In the genomic region with DNA sequence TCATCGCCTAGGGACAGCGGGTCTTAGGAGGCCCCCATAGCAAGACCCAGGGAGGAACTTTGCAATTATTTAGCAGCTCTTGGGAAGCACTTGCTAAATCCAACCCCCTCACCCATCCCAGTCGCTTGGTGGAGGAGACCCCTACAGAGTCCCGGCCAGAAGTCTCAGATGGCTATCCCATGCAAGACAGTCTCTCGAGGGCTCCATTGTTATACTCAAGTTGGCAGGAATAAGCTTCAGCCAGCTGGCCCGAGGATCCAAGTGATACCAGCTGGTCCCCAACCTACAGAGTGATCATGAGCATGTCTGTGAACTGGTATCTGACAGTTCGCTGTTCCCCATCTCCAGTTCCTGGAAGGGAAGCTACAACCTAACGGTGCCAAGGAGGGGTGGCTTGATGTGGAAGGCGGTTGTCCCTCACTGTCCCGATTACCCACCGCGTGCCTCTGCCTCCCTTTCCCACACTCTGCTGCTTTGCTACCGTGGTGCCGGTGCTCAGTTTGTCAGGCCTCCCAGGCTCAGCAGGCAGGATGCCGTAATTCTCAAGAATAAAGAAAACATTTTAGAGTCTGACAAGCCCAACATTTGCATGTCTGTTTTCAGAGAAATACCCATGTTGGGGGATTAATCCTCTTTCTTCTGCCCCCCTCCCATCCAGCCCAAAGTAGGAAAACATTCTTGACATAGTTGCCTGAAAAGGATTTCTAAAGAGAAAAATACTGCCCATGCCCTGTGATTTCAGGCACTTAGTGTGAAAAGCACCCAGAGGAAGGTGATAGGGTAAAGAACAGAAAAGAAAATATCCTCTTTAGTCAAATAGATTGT, we compare ENCODE assay signal across 23 cellular contexts. TPM values are rescaled to one million over a fixed set of nuclear protein-coding genes. Genes with fewer than 3 reads are reported as not detected.
DNase-seq lines count a peak whose midpoint lies in the region; ATAC-seq and TF ChIP-seq lines count a peak whose summit lies in the region.
"Had no signal": no experiment of that assay in that cellular context is flagged by ENCODE, and none has a peak within 500 bp of the region (broad histone marks: within the 10 kb centered on the region; RNA-seq: fewer than 3 reads in every experiment).

No MANE protein-coding gene starts in this region.

- H3K9me3 Mint-ChIP-seq in chondrocyte (ENCODE audit: low read depth) (no peaks in the 10 kb centered on the region), mesothelial cell of epicardium (no peaks in the 10 kb centered on the region), type B pancreatic cell (no peaks in the 10 kb centered on the region)
- H3K9me3 Mint-ChIP-seq: activated CD8-positive, alpha-beta T cell treated with anti-CD3 and anti-CD28 coated beads for 36 hours; activated naive CD4-positive, alpha-beta T cell treated with anti-CD3 and anti-CD28 coated beads, Interleukin-2, amount 50 U/mL, for 72 hours; activated T-cell treated with anti-CD3 and anti-CD28 coated beads, Interleukin-2, amount 50 U/mL, for 24 hours; naive thymus-derived CD4-positive, alpha-beta T cell; stimulated activated effector memory CD8-positive, alpha-beta T cell treated with anti-CD3 and anti-CD28 coated beads, Interleukin-12 subunit alpha, Interleukin-12 subunit beta, amount 100 ng/mL, for 72 hours; T-cell had no signal

- H3K27me3 Mint-ChIP-seq in chondrocyte (ENCODE audit: low read depth) (no peaks in the 10 kb centered on the region), mesothelial cell of epicardium (ENCODE audit: low read depth) (peaks cover 8% of the 10 kb centered on the region), type B pancreatic cell (peaks cover 2% of the 10 kb centered on the region)

- H3K4me1 ChIP-seq in cardiac muscle cell (ENCODE audit: low read depth), result peaks cover 21% of the 10 kb centered on the region
- H3K4me1 ChIP-seq in right cardiac atrium (ENCODE audit: control insufficient read depth, insufficient read depth, low read length), result peaks cover 3% of the 10 kb centered on the region
- peaks cover 31% of the 10 kb centered on the region for H3K4me1 ChIP-seq in osteoblast (ENCODE audit: insufficient read depth, low read length)

- no peaks in the 10 kb centered on the region for H4K20me1 ChIP-seq in osteoblast (ENCODE audit: insufficient read depth, low read length)
- H4K20me1 ChIP-seq: BLaER1 treated with 17β-estradiol and CSF1 and Interleukin-3, amounts not matched to agents 10 nM and 100 nM had no signal

- no peak for ATAC-seq in right cardiac atrium
- ATAC-seq in HG03565 (IDR thresholded peaks at IDR 0.05; ENCODE audit: unreplicated experiment), result no peak
- no peak for ATAC-seq in Right ventricle myocardium superior (ENCODE audit: poor library complexity)
- ATAC-seq: activated CD8-positive, alpha-beta T cell treated with anti-CD3 and anti-CD28 coated beads for 36 hours; activated naive CD4-positive, alpha-beta T cell treated with anti-CD3 and anti-CD28 coated beads, Interleukin-2, amount 50 U/mL, for 72 hours; naive thymus-derived CD4-positive, alpha-beta T cell; stimulated activated effector memory CD8-positive, alpha-beta T cell treated with anti-CD3 and anti-CD28 coated beads, Interleukin-12 subunit alpha, Interleukin-12 subunit beta, amount 100 ng/mL, for 72 hours; T-cell had no signal

- H3K4me3 Mint-ChIP-seq in chondrocyte (ENCODE audit: unreplicated experiment) (no peak overlapping the region), mesothelial cell of epicardium (no peak overlapping the region), type B pancreatic cell (peak overlapping the region; percentile 14)
- H3K4me3 Mint-ChIP-seq: activated CD8-positive, alpha-beta T cell treated with anti-CD3 and anti-CD28 coated beads for 36 hours; activated T-cell treated with anti-CD3 and anti-CD28 coated beads, Interleukin-2, amount 50 U/mL, for 24 hours; immature natural killer cell; naive thymus-derived CD4-positive, alpha-beta T cell; stimulated activated effector memory CD8-positive, alpha-beta T cell treated with anti-CD3 and anti-CD28 coated beads, Interleukin-12 subunit alpha, Interleukin-12 subunit beta, amount 100 ng/mL, for 72 hours; T-cell had no signal

- peak overlapping the region; percentile 18 for H3K27ac ChIP-seq in cardiac muscle cell
- H3K27ac ChIP-seq in right cardiac atrium (ENCODE audit: low read length), result no peak overlapping the region
- no peak overlapping the region for H3K27ac ChIP-seq in osteoblast (ENCODE audit: low read depth, low read length)
- H3K27ac ChIP-seq: transverse colon, WERI-Rb-1 had no signal

- no peak overlapping the region for H3K4me2 ChIP-seq in osteoblast (ENCODE audit: insufficient read depth, low read length)

- no peaks in the 10 kb centered on the region for H3K27me3 ChIP-seq in cardiac muscle cell
- H3K27me3 ChIP-seq in right cardiac atrium (ENCODE audit: control insufficient read depth, insufficient read depth), result no peaks in the 10 kb centered on the region
- H3K27me3 ChIP-seq in osteoblast (ENCODE audit: insufficient read depth, low read length), result no peaks in the 10 kb centered on the region
- H3K27me3 ChIP-seq: transverse colon had no signal

- H3K9me3 ChIP-seq in cardiac muscle cell (ENCODE audit: low read depth) (no peaks in the 10 kb centered on the region), right cardiac atrium (ENCODE audit: control insufficient read depth, low read length) (no peaks in the 10 kb centered on the region), osteoblast (ENCODE audit: low read depth, low read length) (no peaks in the 10 kb centered on the region)
- H3K9me3 ChIP-seq: BLaER1 treated with 17β-estradiol and CSF1 and Interleukin-3, amounts not matched to agents 10 nM and 100 nM; transverse colon had no signal

- 73% methylated on average over 15 of the region's 15 CpGs for WGBS in right cardiac atrium

- intact Hi-C loops in right cardiac atrium (cut with DNase I) (no loop called here), Right ventricle myocardium superior (cut with DNase I) (no loop called here)

- H3K36me3 ChIP-seq in cardiac muscle cell (no peaks in the 10 kb centered on the region), osteoblast (ENCODE audit: insufficient read depth, low read length) (no peaks in the 10 kb centered on the region)
- H3K36me3 ChIP-seq: BLaER1 treated with 17β-estradiol and CSF1 and Interleukin-3, amounts not matched to agents 10 nM and 100 nM; transverse colon; WERI-Rb-1 had no signal

- peaks cover 73% of the 10 kb centered on the region for H3K4me1 Mint-ChIP-seq in chondrocyte (ENCODE audit: low read depth)
- peaks cover 54% of the 10 kb centered on the region for H3K4me1 Mint-ChIP-seq in mesothelial cell of epicardium
- peaks cover 50% of the 10 kb centered on the region for H3K4me1 Mint-ChIP-seq in type B pancreatic cell (ENCODE audit: unreplicated experiment)

- no peak overlapping the region for H2AFZ ChIP-seq in osteoblast (ENCODE audit: low read length)

- DNase-seq in cardiac muscle cell (ENCODE audit: low read depth in 1 of 2, low spot score in 1 of 2) (no peak), right cardiac atrium (no peak), chondrocyte (ENCODE audit: low spot score) (no peak), mesothelial cell of epicardium (ENCODE audit: low spot score in 2 of 2, unreplicated experiment in 2 of 2) (no peak), type B pancreatic cell (ENCODE audit: extremely low spot score, unreplicated experiment) (no peak), osteoblast (ENCODE audit: insufficient read length, low spot score, missing footprints) (no peak), Right ventricle myocardium superior (no peak)
- DNase-seq: activated CD8-positive, alpha-beta T cell treated with anti-CD3 and anti-CD28 coated beads for 36 hours; activated T-cell treated with anti-CD3 and anti-CD28 coated beads, Interleukin-2, amount 50 U/mL, for 24 hours; effector CD4-positive, alpha-beta T cell; glutamatergic neuron; immature natural killer cell; MV-4-11; naive thymus-derived CD4-positive, alpha-beta T cell; NCI-H187; stimulated activated CD4-positive, alpha-beta T cell treated with anti-CD3 and anti-CD28 coated beads, Interleukin-15, amount 100 ng/mL, for 24 hours; T-cell; transverse colon; WERI-Rb-1 had no signal

- H3K27ac Mint-ChIP-seq in chondrocyte (ENCODE audit: unreplicated experiment) (peak overlapping the region; percentile 93), mesothelial cell of epicardium (peak overlapping the region; percentile 91), type B pancreatic cell (peak overlapping the region; percentile 52)
- H3K27ac Mint-ChIP-seq: activated CD8-positive, alpha-beta T cell treated with anti-CD3 and anti-CD28 coated beads for 36 hours; activated T-cell treated with anti-CD3 and anti-CD28 coated beads, Interleukin-2, amount 50 U/mL, for 24 hours; immature natural killer cell; naive thymus-derived CD4-positive, alpha-beta T cell; stimulated activated effector memory CD8-positive, alpha-beta T cell treated with anti-CD3 and anti-CD28 coated beads, Interleukin-12 subunit alpha, Interleukin-12 subunit beta, amount 100 ng/mL, for 72 hours had no signal

- H3K4me3 ChIP-seq in cardiac muscle cell, result no peak overlapping the region
- H3K4me3 ChIP-seq in right cardiac atrium (ENCODE audit: low read length), result no peak overlapping the region
- no peak overlapping the region for H3K4me3 ChIP-seq in osteoblast (ENCODE audit: insufficient read depth, low read length)
- H3K4me3 ChIP-seq: BLaER1 treated with 17β-estradiol and CSF1 and Interleukin-3, amounts not matched to agents 10 nM and 100 nM; transverse colon had no signal

- TF ChIP-seq CTCF in cardiac muscle cell (IDR thresholded peaks at IDR 0.05; ENCODE audit: low read depth, low read length) (no peak), chondrocyte (IDR thresholded peaks at IDR 0.05) (no peak), mesothelial cell of epicardium (IDR thresholded peaks at IDR 0.05; ENCODE audit: unreplicated experiment) (no peak), type B pancreatic cell (conservative IDR thresholded peaks at IDR 0.05) (no peak), osteoblast (IDR thresholded peaks at IDR 0.05; ENCODE audit: extremely low read depth, low read depth, low read length) (no peak)

- no peaks in the 10 kb centered on the region for H3K79me2 ChIP-seq in osteoblast (ENCODE audit: insufficient read depth, low read length)

- H3K36me3 Mint-ChIP-seq in chondrocyte (ENCODE audit: low read depth), result no peaks in the 10 kb centered on the region
- H3K36me3 Mint-ChIP-seq in mesothelial cell of epicardium, result no peaks in the 10 kb centered on the region
- no peaks in the 10 kb centered on the region for H3K36me3 Mint-ChIP-seq in type B pancreatic cell
- H3K36me3 Mint-ChIP-seq: activated naive CD4-positive, alpha-beta T cell treated with anti-CD3 and anti-CD28 coated beads, Interleukin-2, amount 50 U/mL, for 72 hours; immature natural killer cell; naive thymus-derived CD4-positive, alpha-beta T cell; stimulated activated effector memory CD8-positive, alpha-beta T cell treated with anti-CD3 and anti-CD28 coated beads, Interleukin-12 subunit alpha, Interleukin-12 subunit beta, amount 100 ng/mL, for 72 hours; T-cell had no signal

RNA-seq across cellular contexts. Expression of a gene that starts 49.5 kb away (rescaled TPM):
- total RNA-seq in cardiac muscle cell (22.6 and 43.2 TPM in 2 replicates), right cardiac atrium (10 to 100 TPM; 22.8 to 59.5 (median 27.8) TPM), chondrocyte (30.4 to 36.7 TPM (median 31.2 TPM) in 3 replicates), mesothelial cell of epicardium (99.9 to 108 TPM (median 104 TPM) in 3 replicates), type B pancreatic cell (ENCODE audit: low replicate concordance) (100 and 180 TPM in 2 replicates), osteoblast (4.4 and 4.7 TPM in 2 replicates), Right ventricle myocardium superior (11.1 TPM)
- polyA plus RNA-seq in cardiac muscle cell (22.2 and 33.9 TPM in 2 replicates), right cardiac atrium (31.1 TPM)
- total RNA-seq: activated CD8-positive, alpha-beta T cell treated with anti-CD3 and anti-CD28 coated beads for 36 hours had no signal
- polyA plus RNA-seq: immature natural killer cell; naive thymus-derived CD4-positive, alpha-beta T cell had no signal
